ENCODE assay signal across 1 cellular context in genomic region chr4:67049446-67049845, GRCh38.
TF ChIP-seq lines count a peak whose summit lies in the region.

No MANE protein-coding gene starts in this region.

TF ChIP-seq in H1, 55 proteins besides CTCF, POLR2A, EP300 and RAD21 (continued from another document):
- TF ChIP-seq MAFK (IDR thresholded peaks at IDR 0.05; ENCODE audit: low read depth, low read length): no peak
